12 cellular contexts compared by ENCODE assay signal in genomic region chr20:3041818-3042504, GRCh38. TPM values are rescaled to one million over a fixed set of nuclear protein-coding genes. Genes with fewer than 3 reads are reported as not detected.
A peak's percentile ranks its signal among the peaks of the same experiment; 100 is the strongest.
DNase-seq lines count a peak whose midpoint lies in the region; ATAC-seq and TF ChIP-seq lines count a peak whose summit lies in the region.
"Had no signal": no experiment of that assay in that cellular context is flagged by ENCODE, and none has a peak within 500 bp of the region (broad histone marks: within the 10 kb centered on the region; RNA-seq: fewer than 3 reads in every experiment).

No MANE protein-coding gene starts in this region.

- H3K9me3 Mint-ChIP-seq in T-helper 2 cell treated with Interferon-gamma antibody and Interleukin-4, amounts not matched to agents 5 μg/mL and 100 μg/mL, for 36 hours = no peaks in the 10 kb centered on the region
- no peaks in the 10 kb centered on the region for H3K9me3 Mint-ChIP-seq in WTC11
- no peaks in the 10 kb centered on the region for H3K9me3 Mint-ChIP-seq in stimulated activated naive CD8-positive, alpha-beta T cell treated with anti-CD3 and anti-CD28 coated beads, Interleukin-15, amount 100 ng/mL, for 72 hours
- H3K9me3 Mint-ChIP-seq: activated naive CD4-positive, alpha-beta T cell treated with anti-CD3 and anti-CD28 coated beads, Interleukin-2, amount 50 U/mL, for 24 hours had no signal

- no peak for TF ChIP-seq CTCF in WTC11 (IDR thresholded peaks at IDR 0.05)

- H3K27ac Mint-ChIP-seq in T-helper 2 cell treated with Interferon-gamma antibody and Interleukin-4, amounts not matched to agents 5 μg/mL and 100 μg/mL, for 36 hours = peak overlapping the region; percentile 50
- peak overlapping the region; percentile 86 for H3K27ac Mint-ChIP-seq in WTC11
- H3K27ac Mint-ChIP-seq in stimulated activated naive CD8-positive, alpha-beta T cell treated with anti-CD3 and anti-CD28 coated beads, Interleukin-15, amount 100 ng/mL, for 72 hours = peak overlapping the region; percentile 5 to 42

- H3K27ac ChIP-seq in right cardiac atrium (ENCODE audit: low read length) (peak overlapping the region; percentile 66), aorta (ENCODE audit: low read depth in 1 of 2, low read length in 2 of 2) (peak overlapping the region in 1 of 2 donors; percentile 50)

- WGBS in right cardiac atrium = 42% methylated on average over 13 of the region's 13 CpGs
- 25 to 29% methylated on average over 13 of the region's 13 CpGs for WGBS in aorta, 2 donors

- CTCF ChIA-PET in WTC11 (lab: Charles Lee) = interaction anchor here (0.6 to 2.7 kb wide), 11 partner anchors 10 to 368 kb away, joined by 3 to 13 read pairs (median 3); partner anchors contain the start of gene TMEM239

- intact Hi-C loops in right cardiac atrium (cut with DNase I) (no loop called here), aorta (cut with DNase I) (loop anchor here in 1 of 2 donors (10.0 kb wide), 2 partner anchors 163 to 167 kb away; partner anchors contain the start of genes DDRGK1, ITPA and PTPRA)

- H3K4me3 ChIP-seq in right cardiac atrium (ENCODE audit: low read length) = no peak overlapping the region
- H3K4me3 ChIP-seq in aorta (ENCODE audit: low read length in 2 of 2) = no peak overlapping the region

- peaks cover 19% of the 10 kb centered on the region for H3K4me1 Mint-ChIP-seq in T-helper 2 cell treated with Interferon-gamma antibody and Interleukin-4, amounts not matched to agents 5 μg/mL and 100 μg/mL, for 36 hours (ENCODE audit: low read depth)
- H3K4me1 Mint-ChIP-seq in WTC11 = peaks cover 24% of the 10 kb centered on the region
- peaks cover 15% of the 10 kb centered on the region for H3K4me1 Mint-ChIP-seq in stimulated activated naive CD8-positive, alpha-beta T cell treated with anti-CD3 and anti-CD28 coated beads, Interleukin-15, amount 100 ng/mL, for 72 hours

- H3K4me3 Mint-ChIP-seq in T-helper 2 cell treated with Interferon-gamma antibody and Interleukin-4, amounts not matched to agents 5 μg/mL and 100 μg/mL, for 36 hours = no peak overlapping the region
- peak overlapping the region; percentile 48 for H3K4me3 Mint-ChIP-seq in WTC11
- no peak overlapping the region for H3K4me3 Mint-ChIP-seq in stimulated activated naive CD8-positive, alpha-beta T cell treated with anti-CD3 and anti-CD28 coated beads, Interleukin-15, amount 100 ng/mL, for 72 hours
- H3K4me3 Mint-ChIP-seq: activated naive CD4-positive, alpha-beta T cell treated with anti-CD3 and anti-CD28 coated beads, Interleukin-2, amount 50 U/mL, for 24 hours had no signal

- peaks cover 35% of the 10 kb centered on the region for H3K36me3 Mint-ChIP-seq in T-helper 2 cell treated with Interferon-gamma antibody and Interleukin-4, amounts not matched to agents 5 μg/mL and 100 μg/mL, for 36 hours (ENCODE audit: low read depth)
- H3K36me3 Mint-ChIP-seq in WTC11 = peaks cover 30% of the 10 kb centered on the region

- ATAC-seq in WTC11 (no peak), right cardiac atrium (no peak), HG02798 (IDR thresholded peaks at IDR 0.05; ENCODE audit: poor library complexity, unreplicated experiment) (no peak), aorta (ENCODE audit: low FRiP score) (no peak)
- ATAC-seq in stimulated activated naive CD8-positive, alpha-beta T cell treated with anti-CD3 and anti-CD28 coated beads, Interleukin-15, amount 100 ng/mL, for 72 hours = no peak
- ATAC-seq: Panc1 had no signal

- H3K36me3 ChIP-seq in aorta (ENCODE audit: control insufficient read depth in 1 of 2, insufficient read depth in 2 of 2, low read length in 1 of 2) = peaks cover 0 to 7% of the 10 kb centered on the region in 2 donors

- H3K9me3 ChIP-seq in right cardiac atrium (ENCODE audit: control insufficient read depth, low read length) (no peaks in the 10 kb centered on the region), aorta (ENCODE audit: control insufficient read depth, low read length) (no peaks in the 10 kb centered on the region)

- H3K4me1 ChIP-seq in right cardiac atrium (ENCODE audit: control insufficient read depth, insufficient read depth, low read length) = peaks cover 2% of the 10 kb centered on the region
- no peaks in the 10 kb centered on the region for H3K4me1 ChIP-seq in aorta (ENCODE audit: control insufficient read depth in 1 of 2, insufficient read depth in 2 of 2, low read length in 2 of 2)

- no peak for DNase-seq in T-helper 2 cell treated with Interferon-gamma antibody and Interleukin-4, amounts not matched to agents 5 μg/mL and 100 μg/mL, for 36 hours (ENCODE audit: low spot score)
- no peak for DNase-seq in T-helper 2 cell
- peak; percentile 18 for DNase-seq in WTC11 (ENCODE audit: low spot score)
- no peak for DNase-seq in right cardiac atrium
- no peak for DNase-seq in stimulated activated naive CD8-positive, alpha-beta T cell treated with anti-CD3 and anti-CD28 coated beads, Interleukin-15, amount 100 ng/mL, for 72 hours
- no peak for DNase-seq in aorta
- no peak for DNase-seq in NCI-H82 treated with DMSO at 0.1 percent for 48 hours (lab: John Stamatoyannopoulos, UW; ENCODE audit: unreplicated experiment)
- DNase-seq: AML-193 had no signal

- no peaks in the 10 kb centered on the region for H3K27me3 Mint-ChIP-seq in T-helper 2 cell treated with Interferon-gamma antibody and Interleukin-4, amounts not matched to agents 5 μg/mL and 100 μg/mL, for 36 hours (ENCODE audit: low read depth)
- no peaks in the 10 kb centered on the region for H3K27me3 Mint-ChIP-seq in WTC11 (ENCODE audit: low read depth)
- no peaks in the 10 kb centered on the region for H3K27me3 Mint-ChIP-seq in stimulated activated naive CD8-positive, alpha-beta T cell treated with anti-CD3 and anti-CD28 coated beads, Interleukin-15, amount 100 ng/mL, for 72 hours
- H3K27me3 Mint-ChIP-seq: activated naive CD4-positive, alpha-beta T cell treated with anti-CD3 and anti-CD28 coated beads, Interleukin-2, amount 50 U/mL, for 24 hours had no signal

- POLR2A ChIA-PET in WTC11 (lab: Charles Lee) = no interaction called here

- H3K27me3 ChIP-seq in right cardiac atrium (ENCODE audit: control insufficient read depth, insufficient read depth) (no peaks in the 10 kb centered on the region), aorta (ENCODE audit: control insufficient read depth in 1 of 2, insufficient read depth in 2 of 2, low read length in 1 of 2) (no peaks in the 10 kb centered on the region)

TF ChIP-seq in WTC11, 78 proteins besides CTCF, POLR2A, EP300 and RAD21 (continues in another document):
- no peak for TF ChIP-seq GRHL2 (CRISPR knock-in tag; IDR thresholded peaks at IDR 0.05; ENCODE audit: insufficient replicate concordance, severe bottlenecking)
- no peak for TF ChIP-seq ATF1 (CRISPR knock-in tag; IDR thresholded peaks at IDR 0.05)
- no peak for TF ChIP-seq E2F4 (CRISPR knock-in tag; IDR thresholded peaks at IDR 0.05; ENCODE audit: borderline replicate concordance, low read depth)
- TF ChIP-seq PRDM15 (CRISPR knock-in tag; IDR thresholded peaks at IDR 0.05) = no peak
- TF ChIP-seq EMX1 (CRISPR knock-in tag; IDR thresholded peaks at IDR 0.05) = no peak
- no peak for TF ChIP-seq PRRX2 (CRISPR knock-in tag; IDR thresholded peaks at IDR 0.05)
- no peak for TF ChIP-seq ZNF121 (CRISPR knock-in tag; IDR thresholded peaks at IDR 0.05)

RNA-seq across cellular contexts. Expression of gene GNRH2, which starts 1.5 kb away (rescaled TPM):
- total RNA-seq in WTC11 (2021) (0.44 to 1.1 TPM (median 0.50 TPM) in 3 replicates), right cardiac atrium (1 to 10 TPM in 1 of 4 donors, under 1 TPM in 1, not detected in 2; 0.79 to 1.5 TPM), aorta (under 1 TPM in 1 of 2 donors, not detected in 1; 0.49 TPM)
- polyA plus RNA-seq in right cardiac atrium (0.75 TPM), aorta (under 1 TPM in 1 of 2 donors, not detected in 1; 0.69 TPM)

RNA-seq across cellular contexts. Expression of gene MRPS26, which starts 3.9 kb away (rescaled TPM):
- total RNA-seq in WTC11 (2021) (105 to 111 TPM (median 110 TPM) in 3 replicates), right cardiac atrium (10 to 100 TPM; 31.5 to 48.2 (median 43.3) TPM), aorta (10 to 100 TPM; 19.6 to 23.5 TPM)
- polyA plus RNA-seq in right cardiac atrium (69.9 TPM), aorta (10 to 100 TPM; 34.8 to 50.5 TPM)

RNA-seq across cellular contexts. Expression of gene OXT, which starts 29.5 kb away (rescaled TPM):
- not detected in 3 replicates for total RNA-seq in WTC11 (2021)
- under 1 TPM in 1 of 4 donors, not detected in 3; 0.50 TPM for total RNA-seq in right cardiac atrium
- not detected for polyA plus RNA-seq in right cardiac atrium
- total RNA-seq in aorta = not detected
- polyA plus RNA-seq in aorta = 1 to 10 TPM; 2.2 to 6.3 TPM
- total RNA-seq: mononuclear cell had no signal

RNA-seq across cellular contexts. Expression of gene AVP, which starts 42.6 kb away (rescaled TPM):
- 0.32 to 0.50 TPM (median 0.34 TPM) in 3 replicates for total RNA-seq in WTC11 (2021)
- not detected for total RNA-seq in right cardiac atrium
- polyA plus RNA-seq in right cardiac atrium = not detected
- not detected for total RNA-seq in aorta
- polyA plus RNA-seq in aorta = not detected
- total RNA-seq: mononuclear cell had no signal

Comparison
In these comparisons a context has a peak if more than half of its experiments do, and no peak if none do; other contexts are left out.
1. H3K27ac Mint-ChIP-seq: peak in every context shown above with its lines; median percentile 86 in WTC11; 50 in T-helper 2 cell treated with Interferon-gamma antibody and Interleukin-4, amounts not matched to agents 5 μg/mL and 100 μg/mL, for 36 hours; 24 in stimulated activated naive CD8-positive, alpha-beta T cell treated with anti-CD3 and anti-CD28 coated beads, Interleukin-15, amount 100 ng/mL, for 72 hours.